8 cellular contexts compared by ENCODE assay signal in genomic region chr17:56832446-56832845, GRCh38. TPM values are rescaled to one million over a fixed set of nuclear protein-coding genes. Genes with fewer than 3 reads are reported as not detected.
DNase-seq lines count a peak whose midpoint lies in the region; ATAC-seq and TF ChIP-seq lines count a peak whose summit lies in the region.

No MANE protein-coding gene starts in this region.

- POLR2A ChIA-PET in AG04449 (lab: Yijun Ruan, JAX): no interaction called here

- H3K27me3 Mint-ChIP-seq in HFFc6 (ENCODE audit: insufficient read depth): no peaks in the 10 kb centered on the region; the same call in 1 of the 2 replicates
- peaks cover 3% of the 10 kb centered on the region for H3K27me3 Mint-ChIP-seq in mesothelial cell of epicardium (ENCODE audit: low read depth)

- peak overlapping the region; percentile 89 for H3K4me3 Mint-ChIP-seq in HFFc6
- H3K4me3 Mint-ChIP-seq in mesothelial cell of epicardium: peak overlapping the region; percentile 54

- DNase-seq in AG04449 (ENCODE audit: low read depth, low spot score) (no peak), HFFc6 (no peak), astrocyte of the spinal cord (ENCODE audit: low read depth, low spot score) (no peak), mesothelial cell of epicardium (ENCODE audit: low spot score in 2 of 2, unreplicated experiment in 2 of 2) (no peak), H4 (ENCODE audit: low spot score) (no peak), GM13976 (ENCODE audit: low spot score) (no peak), NCI-H345 treated with DMSO at 0.1 percent for 48 hours (lab: John Stamatoyannopoulos, UW; ENCODE audit: unreplicated experiment) (no peak)

- H3K9me3 Mint-ChIP-seq in HFFc6: no peaks in the 10 kb centered on the region
- H3K9me3 Mint-ChIP-seq in mesothelial cell of epicardium: no peaks in the 10 kb centered on the region

- H3K36me3 Mint-ChIP-seq in HFFc6 (ENCODE audit: low read depth) (peaks cover 20% of the 10 kb centered on the region; the same call in 1 of the 2 replicates), mesothelial cell of epicardium (peaks cover 6% of the 10 kb centered on the region)

- H3K27ac Mint-ChIP-seq in HFFc6 (no peak overlapping the region), mesothelial cell of epicardium (no peak overlapping the region)

- in situ Hi-C loops in astrocyte of the spinal cord (cut with HindIII; ENCODE audit: low sequenced_read_pairs): no loop called here
- in situ Hi-C loops in GM13976 (cut with MboI; ENCODE audit: low sequenced_read_pairs, unreplicated experiment): no loop called here

- H3K4me1 Mint-ChIP-seq in HFFc6 (ENCODE audit: low read depth): peaks cover 54% of the 10 kb centered on the region
- H3K4me1 Mint-ChIP-seq in mesothelial cell of epicardium: peaks cover 21% of the 10 kb centered on the region

- TF ChIP-seq CTCF in AG04449 (IDR thresholded peaks at IDR 0.05; ENCODE audit: insufficient read depth, low read length, missing control alignments) (no peak), HFFc6 (IDR thresholded peaks at IDR 0.05) (no peak), astrocyte of the spinal cord (IDR thresholded peaks at IDR 0.05; ENCODE audit: low read depth, low read length) (no peak), mesothelial cell of epicardium (IDR thresholded peaks at IDR 0.05; ENCODE audit: unreplicated experiment) (no peak), GM13976 (IDR thresholded peaks at IDR 0.05; ENCODE audit: borderline replicate concordance, control extremely low read depth, extremely low read depth, insufficient read depth, missing control alignments) (no peak)

- CTCF ChIA-PET in AG04449 (lab: Yijun Ruan, JAX): interaction anchor here (0.6 to 2.0 kb wide), 6 partner anchors 8 to 110 kb away, joined by 3 to 22 read pairs (median 4); no protein-coding TSS in a partner anchor

- no peak for ATAC-seq in GM19035 (IDR thresholded peaks at IDR 0.05; ENCODE audit: unreplicated experiment)

- peak overlapping the region; percentile 83 for H3K4me3 ChIP-seq in AG04449 (ENCODE audit: low read depth, low read length)
- H3K4me3 ChIP-seq in astrocyte of the spinal cord (ENCODE audit: low read depth, low read length): peak overlapping the region; percentile 14

RNA-seq across cellular contexts. Expression of gene C17orf67, which starts 1.3 kb away (rescaled TPM):
- 1 to 10 TPM; 1.5 to 2.3 (median 1.9) TPM for total RNA-seq in HFFc6 (2021; fragmentation: NEBNext Ultra II Directional; extraction: Animal tissue kit (Norgen Biotek cat#: 25700))
- 3.5 to 3.9 TPM (median 3.8 TPM) in 3 replicates for total RNA-seq in mesothelial cell of epicardium
- total RNA-seq in H4 (2014; rRNA removed; shearing (Covaris generic)): 0.41 and 0.72 TPM in 2 replicates

RNA-seq across cellular contexts. Expression of gene DGKE, which starts 1.5 kb away (rescaled TPM):
- total RNA-seq in HFFc6 (2021; fragmentation: NEBNext Ultra II Directional; extraction: Animal tissue kit (Norgen Biotek cat#: 25700)): 1 to 10 TPM; 5.9 to 9.3 (median 7.6) TPM
- 8.2 to 9.4 TPM (median 8.6 TPM) in 3 replicates for total RNA-seq in mesothelial cell of epicardium
- 0.37 and 0.64 TPM in 2 replicates for total RNA-seq in H4 (2014; rRNA removed; shearing (Covaris generic))
